Comparison of ENCODE assay signal across 20 cellular contexts in genomic region chr22:47249370-47249928, GRCh38.
DNase-seq lines count a peak whose midpoint lies in the region; ATAC-seq, FAIRE-seq and TF ChIP-seq lines count a peak whose summit lies in the region.
"Had no signal": no experiment of that assay in that cellular context is flagged by ENCODE, and none has a peak within 500 bp of the region (broad histone marks: within the 10 kb centered on the region; RNA-seq: fewer than 3 reads in every experiment).

No MANE protein-coding gene starts in this region.

- no peak overlapping the region for H3K4me3 ChIP-seq in HepG2 (replicated peaks in 1 of 3; ENCODE audit: insufficient read depth in 1 of 3, low read depth in 2 of 3, low read length in 3 of 3)
- H3K4me3 ChIP-seq in right lobe of liver: no peak overlapping the region
- no peak overlapping the region for H3K4me3 ChIP-seq in esophagus muscularis mucosa
- H3K4me3 ChIP-seq: GM12878, GM23338 had no signal

- in situ Hi-C loops in HepG2 (cut with HindIII; ENCODE audit: extremely low pct_ligation_motif_present, low pct_unique_long_range_greater_than_20kb): no loop called here

- no peak for TF ChIP-seq RAD21 in HepG2 (CRISPR knock-in tag; IDR thresholded peaks at IDR 0.05)

- no peak for TF ChIP-seq EP300 in HepG2 (IDR thresholded peaks at IDR 0.05; ENCODE audit: low read depth in 2 of 2, low read length in 2 of 2)
- no peak for TF ChIP-seq EP300 in HepG2 (CRISPR knock-in tag; IDR thresholded peaks at IDR 0.05; ENCODE audit: borderline replicate concordance)
- TF ChIP-seq EP300 in esophagus muscularis mucosa (IDR thresholded peaks at IDR 0.05): no peak

- H3K27me3 Mint-ChIP-seq in osteocyte (ENCODE audit: unreplicated experiment): no peaks in the 10 kb centered on the region

- H3K27me3 ChIP-seq in HepG2 (ENCODE audit: control insufficient read depth in 1 of 2, insufficient read depth in 2 of 2, low read length in 2 of 2) (peaks cover 3 to 42% of the 10 kb centered on the region in 2 experiments; a peak in 3 of 5 replicates), right lobe of liver (no peaks in the 10 kb centered on the region), esophagus muscularis mucosa (peaks cover 0 to 57% (median 0%) of the 10 kb centered on the region in 4 donors)

- H3K4me3 Mint-ChIP-seq in osteocyte (ENCODE audit: unreplicated experiment): no peak overlapping the region
- H3K4me3 Mint-ChIP-seq: CD4-positive, alpha-beta memory T cell; GM23338; H9; HFFc6 had no signal

- 1% methylated on average over 5 of the region's 8 CpGs for WGBS in HepG2 (ENCODE audit: low lambda C conversion rate)
- WGBS in right lobe of liver (ENCODE audit: insufficient coverage, low coverage, low lambda C conversion rate, missing lambda C conversion rate): 16% methylated on average over 5 of the region's 8 CpGs
- 50% methylated on average over 7 of the region's 8 CpGs for WGBS in esophagus muscularis mucosa

- no peaks in the 10 kb centered on the region for H3K36me3 Mint-ChIP-seq in osteocyte (ENCODE audit: unreplicated experiment)
- H3K36me3 Mint-ChIP-seq: CD4-positive, alpha-beta memory T cell had no signal

- no peak overlapping the region for H2AFZ ChIP-seq in HepG2 (ENCODE audit: low read length)
- H2AFZ ChIP-seq: GM23338 had no signal

- no peak for FAIRE-seq in HepG2 (lab: Jason Lieb, UNC)
- FAIRE-seq: G401.6, GM12878 had no signal

- ATAC-seq in HepG2: no peak
- no peak for ATAC-seq in right lobe of liver
- no peak for ATAC-seq in GM18858 (IDR thresholded peaks at IDR 0.05; ENCODE audit: unreplicated experiment)
- ATAC-seq in HG03439 (IDR thresholded peaks at IDR 0.05; ENCODE audit: unreplicated experiment): no peak
- ATAC-seq: GM12878, GM23338, HCT116 had no signal

- TF ChIP-seq CTCF in HepG2 (CRISPR knock-in tag; IDR thresholded peaks at IDR 0.05) (no peak), right lobe of liver (IDR thresholded peaks at IDR 0.05) (no peak), esophagus muscularis mucosa (IDR thresholded peaks at IDR 0.05) (no peak), osteocyte (IDR thresholded peaks at IDR 0.05) (no peak)

- CTCF ChIA-PET in HepG2 (lab: Yijun Ruan, JAX; ENCODE audit: low intra/inter-chr PET ratio, low total read pairs): no interaction called here

- H3K36me3 ChIP-seq in HepG2 (replicated peaks in 1 of 2; ENCODE audit: control insufficient read depth in 1 of 2, insufficient read depth in 2 of 2, low read length in 2 of 2) (no peaks in the 10 kb centered on the region), right lobe of liver (no peaks in the 10 kb centered on the region), esophagus muscularis mucosa (no peaks in the 10 kb centered on the region)

- H3K27ac ChIP-seq in HepG2 (ENCODE audit: extremely low read length, insufficient read depth, low read length) (no peak overlapping the region), right lobe of liver (no peak overlapping the region), esophagus muscularis mucosa (replicated peaks in 1 of 4) (no peak overlapping the region)

- no TSS peak for BruUV-seq in HepG2 (replicated peaks; lab: Mats Ljungman, UMichigan)

- H3K9me3 ChIP-seq in HepG2 (ENCODE audit: low read length) (no peaks in the 10 kb centered on the region), right lobe of liver (no peaks in the 10 kb centered on the region), esophagus muscularis mucosa (peaks cover 0 to 11% (median 7%) of the 10 kb centered on the region in 4 donors)

- TF ChIP-seq POLR2A in HepG2 (IDR thresholded peaks at IDR 0.05; ENCODE audit: insufficient read depth in 1 of 2, low read depth in 2 of 2, low read length in 2 of 2): no peak
- TF ChIP-seq POLR2A in right lobe of liver (IDR thresholded peaks at IDR 0.05): no peak
- TF ChIP-seq POLR2A in esophagus muscularis mucosa (IDR thresholded peaks at IDR 0.05; ENCODE audit: low read depth): no peak

- no peaks in the 10 kb centered on the region for H3K4me1 ChIP-seq in HepG2 (ENCODE audit: insufficient read depth, low read length)
- H3K4me1 ChIP-seq in right lobe of liver: no peaks in the 10 kb centered on the region
- H3K4me1 ChIP-seq in esophagus muscularis mucosa: no peaks in the 10 kb centered on the region

- no peak overlapping the region for H3K9ac ChIP-seq in HepG2 (ENCODE audit: insufficient read depth, low read depth, low read length)

- H3K79me2 ChIP-seq in HepG2 (ENCODE audit: insufficient read depth, low read length): no peaks in the 10 kb centered on the region

- POLR2A ChIA-PET in HepG2 (lab: Yijun Ruan, JAX): no interaction called here

- H3K4me1 Mint-ChIP-seq in osteocyte (ENCODE audit: unreplicated experiment): no peaks in the 10 kb centered on the region
- H3K4me1 Mint-ChIP-seq: CD4-positive, alpha-beta memory T cell; GM23338; H9 had no signal

- no peak for DNase-seq in HepG2 (ENCODE audit: low spot score)
- no peak for DNase-seq in right lobe of liver
- peak; percentile 75 for DNase-seq in esophagus muscularis mucosa (ENCODE audit: extremely low spot score)
- peak; percentile 65 for DNase-seq in osteocyte (ENCODE audit: extremely low spot score, unreplicated experiment)
- DNase-seq in GDM1 (lab: John Stamatoyannopoulos, UW): no peak
- DNase-seq: 8988T; C1 segment of cervical spinal cord; Calu3; CD4-positive, alpha-beta memory T cell; COR-L47; DMS53; DMS79 treated with DMSO at 0.1 percent for 48 hours; H9; HFFc6 had no signal

- no peak overlapping the region for H3K4me2 ChIP-seq in HepG2 (ENCODE audit: low read depth, low read length)
- H3K4me2 ChIP-seq: GM23338 had no signal

- H3K9me3 Mint-ChIP-seq in osteocyte (ENCODE audit: unreplicated experiment): no peaks in the 10 kb centered on the region

- H3K27ac Mint-ChIP-seq in osteocyte (ENCODE audit: unreplicated experiment): no peak overlapping the region
- H3K27ac Mint-ChIP-seq: GM23338, H9, HFFc6 had no signal

- intact Hi-C loops in HepG2 (cut with micrococcal nuclease; ENCODE audit: unreplicated experiment) (no loop called here), right lobe of liver (cut with DNase I) (no loop called here), esophagus muscularis mucosa (cut with DNase I) (no loop called here)

- H4K20me1 ChIP-seq in HepG2 (ENCODE audit: insufficient read depth, low read length): no peaks in the 10 kb centered on the region

TF ChIP-seq in HepG2, 621 proteins besides CTCF, POLR2A, EP300 and RAD21:
- TF ChIP-seq ZNF747 (CRISPR knock-in tag; IDR thresholded peaks at IDR 0.05; ENCODE audit: borderline replicate concordance): no peak
- peak; percentile 27 for TF ChIP-seq PCBP2 (optimal IDR thresholded peaks at IDR 0.05; ENCODE audit: low read depth, low read length, poor library complexity, severe bottlenecking)
- no peak for TF ChIP-seq MED8 (CRISPR knock-in tag; IDR thresholded peaks at IDR 0.05; ENCODE audit: insufficient replicate concordance)
- no peak for TF ChIP-seq SMARCC2 (IDR thresholded peaks at IDR 0.05)
- peak; percentile 62; the same call in 1 of the 2 replicates for TF ChIP-seq MNT (IDR thresholded peaks at IDR 0.05)

Comparison
In these comparisons a context has a peak if more than half of its experiments do, and no peak if none do; other contexts are left out.
1. DNase-seq: peak in esophagus muscularis mucosa (single experiment) and osteocyte (single experiment); none in HepG2 (single experiment), right lobe of liver (0 of 3) and GDM1 (single experiment).